ENCODE assay signal across 1 cellular context in the genomic region with DNA sequence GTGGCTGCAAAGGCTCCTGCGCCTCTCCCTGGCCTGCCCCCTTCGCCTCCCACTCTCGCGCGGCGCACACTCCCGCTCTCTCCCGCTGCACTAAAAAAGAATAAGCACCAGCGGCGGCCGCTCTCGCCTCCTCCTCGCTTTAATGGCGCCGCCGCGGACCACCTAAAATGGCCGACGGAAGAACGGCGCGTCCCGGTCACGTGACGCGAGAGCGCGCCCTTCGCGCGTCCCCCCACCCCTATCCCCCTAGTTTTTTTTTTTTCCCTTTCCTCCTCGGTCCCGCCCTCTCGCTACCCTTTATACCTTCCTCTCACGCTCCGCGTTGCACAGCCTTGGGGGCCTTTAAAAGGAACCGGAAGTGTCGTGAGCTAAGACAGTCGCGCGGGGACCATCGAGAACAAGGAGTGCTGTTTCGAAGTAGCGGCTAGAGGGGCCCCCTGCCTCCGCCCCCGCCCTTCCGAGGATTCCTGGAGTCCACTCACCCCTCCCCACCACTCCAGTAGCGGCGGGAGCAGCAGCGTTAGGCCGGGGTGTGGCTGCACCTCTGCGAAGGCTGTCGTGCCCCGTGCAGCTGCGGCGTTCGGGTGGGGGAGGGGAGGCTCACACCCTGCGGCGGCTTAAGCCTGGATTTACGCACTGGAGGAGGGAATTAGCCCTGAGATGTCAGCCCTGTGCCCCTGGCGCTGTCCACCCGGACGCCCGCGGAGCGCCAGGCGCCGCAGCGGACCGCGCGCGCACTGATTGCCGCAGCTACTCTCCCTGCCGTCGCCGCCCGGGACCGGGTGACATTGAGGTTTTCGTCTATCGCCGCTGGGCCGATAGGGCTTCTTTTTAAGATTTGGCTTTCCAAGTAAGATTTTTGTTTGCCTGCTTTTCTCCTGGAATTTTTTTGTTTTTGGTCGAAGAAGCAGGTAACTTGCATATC.
TF ChIP-seq lines count a peak whose summit lies in the region.

A gene with protein sequence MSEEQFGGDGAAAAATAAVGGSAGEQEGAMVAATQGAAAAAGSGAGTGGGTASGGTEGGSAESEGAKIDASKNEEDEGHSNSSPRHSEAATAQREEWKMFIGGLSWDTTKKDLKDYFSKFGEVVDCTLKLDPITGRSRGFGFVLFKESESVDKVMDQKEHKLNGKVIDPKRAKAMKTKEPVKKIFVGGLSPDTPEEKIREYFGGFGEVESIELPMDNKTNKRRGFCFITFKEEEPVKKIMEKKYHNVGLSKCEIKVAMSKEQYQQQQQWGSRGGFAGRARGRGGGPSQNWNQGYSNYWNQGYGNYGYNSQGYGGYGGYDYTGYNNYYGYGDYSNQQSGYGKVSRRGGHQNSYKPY (minus strand): TSS at position 176 of the 925 bp plus-strand sequence. CDS start 313 bp downstream, outside the sequence.

TF ChIP-seq in HCT116, 20 proteins besides CTCF, POLR2A, EP300 and RAD21 (continued from another document):
- TF ChIP-seq, protein P1, sequence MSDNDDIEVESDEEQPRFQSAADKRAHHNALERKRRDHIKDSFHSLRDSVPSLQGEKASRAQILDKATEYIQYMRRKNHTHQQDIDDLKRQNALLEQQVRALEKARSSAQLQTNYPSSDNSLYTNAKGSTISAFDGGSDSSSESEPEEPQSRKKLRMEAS (IDR thresholded peaks at IDR 0.05): no peak
- TF ChIP-seq CEBPB (IDR thresholded peaks at IDR 0.05; ENCODE audit: low read depth) (no peak), SIN3A (IDR thresholded peaks at IDR 0.05; ENCODE audit: low read depth) (no peak), FOSL1 (IDR thresholded peaks at IDR 0.05; ENCODE audit: low read depth) (no peak), SP1 (IDR thresholded peaks at IDR 0.05; ENCODE audit: low read depth) (no peak), EGR1 (IDR thresholded peaks at IDR 0.05; ENCODE audit: low read depth) (no peak), ZNF274 (IDR thresholded peaks at IDR 0.05; ENCODE audit: low read depth, low read length) (no peak), ZFX (IDR thresholded peaks at IDR 0.05) (peak; percentile 3; the same call in 1 of the 2 replicates), CBX3 (IDR thresholded peaks at IDR 0.05; ENCODE audit: low read depth) (no peak), EZH2phosphoT487 (IDR thresholded peaks at IDR 0.05; ENCODE audit: borderline replicate concordance) (no peak), YY1 (IDR thresholded peaks at IDR 0.05; ENCODE audit: extremely low read depth, insufficient replicate concordance, low read depth, low read length) (peak; percentile 97), EZH2 (IDR thresholded peaks at IDR 0.05) (no peak), ELF1 (IDR thresholded peaks at IDR 0.05; ENCODE audit: borderline replicate concordance, low read depth) (no peak)
- TF ChIP-seq, protein P2, sequence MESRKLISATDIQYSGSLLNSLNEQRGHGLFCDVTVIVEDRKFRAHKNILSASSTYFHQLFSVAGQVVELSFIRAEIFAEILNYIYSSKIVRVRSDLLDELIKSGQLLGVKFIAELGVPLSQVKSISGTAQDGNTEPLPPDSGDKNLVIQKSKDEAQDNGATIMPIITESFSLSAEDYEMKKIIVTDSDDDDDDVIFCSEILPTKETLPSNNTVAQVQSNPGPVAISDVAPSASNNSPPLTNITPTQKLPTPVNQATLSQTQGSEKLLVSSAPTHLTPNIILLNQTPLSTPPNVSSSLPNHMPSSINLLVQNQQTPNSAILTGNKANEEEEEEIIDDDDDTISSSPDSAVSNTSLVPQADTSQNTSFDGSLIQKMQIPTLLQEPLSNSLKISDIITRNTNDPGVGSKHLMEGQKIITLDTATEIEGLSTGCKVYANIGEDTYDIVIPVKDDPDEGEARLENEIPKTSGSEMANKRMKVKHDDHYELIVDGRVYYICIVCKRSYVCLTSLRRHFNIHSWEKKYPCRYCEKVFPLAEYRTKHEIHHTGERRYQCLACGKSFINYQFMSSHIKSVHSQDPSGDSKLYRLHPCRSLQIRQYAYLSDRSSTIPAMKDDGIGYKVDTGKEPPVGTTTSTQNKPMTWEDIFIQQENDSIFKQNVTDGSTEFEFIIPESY (IDR thresholded peaks at IDR 0.05; ENCODE audit: extremely low read depth, insufficient replicate concordance, low read length): peak; percentile 9
